ENCODE assay signal across 17 cellular contexts in genomic region chr11:67308031-67308866, GRCh38. TPM values are rescaled to one million over a fixed set of nuclear protein-coding genes. Genes with fewer than 3 reads are reported as not detected.
DNase-seq lines count a peak whose midpoint lies in the region; ATAC-seq, FAIRE-seq and TF ChIP-seq lines count a peak whose summit lies in the region.
"Had no signal": no experiment of that assay in that cellular context is flagged by ENCODE, and none has a peak within 500 bp of the region (broad histone marks: within the 10 kb centered on the region; RNA-seq: fewer than 3 reads in every experiment).

No MANE protein-coding gene starts in this region.

- peak; percentile 26 for FAIRE-seq in HTR-8/SVneo (lab: Jason Lieb, UNC)

- no peaks in the 10 kb centered on the region for H3K27me3 Mint-ChIP-seq in effector memory CD8-positive, alpha-beta T cell
- H3K27me3 Mint-ChIP-seq: CD4-positive, alpha-beta T cell had no signal

- H3K9me3 Mint-ChIP-seq in effector memory CD8-positive, alpha-beta T cell: no peaks in the 10 kb centered on the region
- H3K9me3 Mint-ChIP-seq: CD4-positive, alpha-beta T cell had no signal

- intact Hi-C loops in testis (cut with DNase I; ENCODE audit: low total_unique reads): no loop called here

- no peak overlapping the region for H3K4me3 Mint-ChIP-seq in effector memory CD8-positive, alpha-beta T cell
- H3K4me3 Mint-ChIP-seq: CD4-positive, alpha-beta T cell had no signal

- ATAC-seq in effector memory CD8-positive, alpha-beta T cell (replicated peaks): no peak
- ATAC-seq: HCT116 had no signal

- H3K27me3 ChIP-seq in neutrophil (no peaks in the 10 kb centered on the region), testis (no peaks in the 10 kb centered on the region)

- H3K36me3 Mint-ChIP-seq in effector memory CD8-positive, alpha-beta T cell (ENCODE audit: insufficient read depth): peaks cover 4% of the 10 kb centered on the region

- H3K4me1 ChIP-seq in neutrophil (ENCODE audit: control insufficient read depth in 1 of 2, insufficient read depth in 1 of 2, low read depth in 1 of 2, low read length in 1 of 2) (peaks cover 43 to 48% of the 10 kb centered on the region in 2 experiments), testis (peaks cover 17% of the 10 kb centered on the region)

- H3K27ac ChIP-seq in VCaP (peak overlapping the region; percentile 90; the same call in 1 of the 2 replicates), neutrophil (peak overlapping the region; percentile 35), testis (no peak overlapping the region)
- H3K27ac ChIP-seq: PC-9 had no signal

- 93 to 97% methylated on average over 8 to 20 of the region's 20 CpGs for WGBS in testis, 2 donors

- no peaks in the 10 kb centered on the region for H3K9me3 ChIP-seq in neutrophil
- no peaks in the 10 kb centered on the region for H3K9me3 ChIP-seq in testis

- peaks cover 21 to 27% of the 10 kb centered on the region in 2 donors for H3K4me1 Mint-ChIP-seq in effector memory CD8-positive, alpha-beta T cell (ENCODE audit: low read depth in 2 of 2)

- no peak for TF ChIP-seq CTCF in VCaP (conservative IDR thresholded peaks at IDR 0.05)
- TF ChIP-seq CTCF in neutrophil (IDR thresholded peaks at IDR 0.05): no peak
- TF ChIP-seq CTCF in testis (IDR thresholded peaks at IDR 0.05): no peak

- H3K27ac Mint-ChIP-seq in effector memory CD8-positive, alpha-beta T cell: no peak overlapping the region
- H3K27ac Mint-ChIP-seq: CD4-positive, alpha-beta T cell had no signal

- H3K4me3 ChIP-seq in neutrophil (ENCODE audit: low read depth in 1 of 2, low read length in 1 of 2) (no peak overlapping the region), testis (no peak overlapping the region)
- H3K4me3 ChIP-seq: PC-9 had no signal

- H3K36me3 ChIP-seq in neutrophil (peaks cover 58% of the 10 kb centered on the region), testis (ENCODE audit: low read depth, missing control alignments) (no peaks in the 10 kb centered on the region)

- DNase-seq in HTR-8/SVneo (ENCODE audit: insufficient read length, low spot score) (no peak), testis (peak; percentile 11), GM19238 (ENCODE audit: insufficient read length, low spot score) (no peak)
- no peak for DNase-seq in effector memory CD8-positive, alpha-beta T cell
- DNase-seq in stimulated activated CD4-positive, alpha-beta T cell treated with anti-CD3 and anti-CD28 coated beads, Interleukin-2, amount 100 ng/mL, for 48 hours: no peak
- DNase-seq: Calu3; CD4-positive, alpha-beta T cell; DMS79; KG1; NCI-H1417 treated with DMSO at 0.1 percent for 48 hours; NCI-H2029; NCI-H2171; NCI-H446 treated with DMSO at 0.1 percent for 48 hours; PC-9 had no signal

- no peak for TF ChIP-seq POLR2A in testis (IDR thresholded peaks at IDR 0.05)

RNA-seq across cellular contexts. Expression of gene SSH3, which starts 4.9 kb away (rescaled TPM):
- total RNA-seq in testis: 1 to 10 TPM; 6.9 to 9.8 TPM
- 8.6 TPM for polyA plus RNA-seq in testis (ENCODE audit: insufficient read depth, low read depth, low replicate concordance)

RNA-seq across cellular contexts. Expression of gene ANKRD13D, which starts 19.1 kb away (rescaled TPM):
- 10 to 100 TPM; 66.2 to 73.3 TPM for total RNA-seq in testis
- 32.8 TPM for polyA plus RNA-seq in testis (ENCODE audit: insufficient read depth, low read depth, low replicate concordance)

RNA-seq across cellular contexts. Expression of gene GRK2, which starts 42.0 kb away (rescaled TPM):
- total RNA-seq in testis: 10 to 100 TPM; 64.3 to 87.6 TPM
- 45.6 TPM for polyA plus RNA-seq in testis (ENCODE audit: insufficient read depth, low read depth, low replicate concordance)

RNA-seq across cellular contexts. Expression of gene POLD4, which starts 45.1 kb away (rescaled TPM):
- total RNA-seq in testis: 10 to 100 TPM; 53.8 to 59.1 TPM
- polyA plus RNA-seq in testis (ENCODE audit: insufficient read depth, low read depth, low replicate concordance): 54.6 TPM

Comparison
In these comparisons a context has a peak if more than half of its experiments do, and no peak if none do; other contexts are left out.
1. H3K27ac ChIP-seq: peak in VCaP (single experiment) and neutrophil (single experiment); none in testis (0 of 2).